ENCODE assay signal across 1 cellular context in genomic region chr11:66288866-66289547, GRCh38.
TF ChIP-seq lines count a peak whose summit lies in the region.

Gene YIF1A, minus strand, starts transcription at chr11:66289143. Its CDS starts 158 bp downstream, at chr11:66288985.

TF ChIP-seq in liver, 16 proteins besides CTCF, POLR2A, EP300 and RAD21 (continued from another document):
- TF ChIP-seq, protein P1, sequence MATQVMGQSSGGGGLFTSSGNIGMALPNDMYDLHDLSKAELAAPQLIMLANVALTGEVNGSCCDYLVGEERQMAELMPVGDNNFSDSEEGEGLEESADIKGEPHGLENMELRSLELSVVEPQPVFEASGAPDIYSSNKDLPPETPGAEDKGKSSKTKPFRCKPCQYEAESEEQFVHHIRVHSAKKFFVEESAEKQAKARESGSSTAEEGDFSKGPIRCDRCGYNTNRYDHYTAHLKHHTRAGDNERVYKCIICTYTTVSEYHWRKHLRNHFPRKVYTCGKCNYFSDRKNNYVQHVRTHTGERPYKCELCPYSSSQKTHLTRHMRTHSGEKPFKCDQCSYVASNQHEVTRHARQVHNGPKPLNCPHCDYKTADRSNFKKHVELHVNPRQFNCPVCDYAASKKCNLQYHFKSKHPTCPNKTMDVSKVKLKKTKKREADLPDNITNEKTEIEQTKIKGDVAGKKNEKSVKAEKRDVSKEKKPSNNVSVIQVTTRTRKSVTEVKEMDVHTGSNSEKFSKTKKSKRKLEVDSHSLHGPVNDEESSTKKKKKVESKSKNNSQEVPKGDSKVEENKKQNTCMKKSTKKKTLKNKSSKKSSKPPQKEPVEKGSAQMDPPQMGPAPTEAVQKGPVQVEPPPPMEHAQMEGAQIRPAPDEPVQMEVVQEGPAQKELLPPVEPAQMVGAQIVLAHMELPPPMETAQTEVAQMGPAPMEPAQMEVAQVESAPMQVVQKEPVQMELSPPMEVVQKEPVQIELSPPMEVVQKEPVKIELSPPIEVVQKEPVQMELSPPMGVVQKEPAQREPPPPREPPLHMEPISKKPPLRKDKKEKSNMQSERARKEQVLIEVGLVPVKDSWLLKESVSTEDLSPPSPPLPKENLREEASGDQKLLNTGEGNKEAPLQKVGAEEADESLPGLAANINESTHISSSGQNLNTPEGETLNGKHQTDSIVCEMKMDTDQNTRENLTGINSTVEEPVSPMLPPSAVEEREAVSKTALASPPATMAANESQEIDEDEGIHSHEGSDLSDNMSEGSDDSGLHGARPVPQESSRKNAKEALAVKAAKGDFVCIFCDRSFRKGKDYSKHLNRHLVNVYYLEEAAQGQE (IDR thresholded peaks at IDR 0.05): no peak
